Comparison of ENCODE assay signal across 1 cellular context in genomic region chr16:30984669-30985400, GRCh38.
TF ChIP-seq lines count a peak whose summit lies in the region.

Gene HSD3B7 (plus strand): TSS chr16:30985207. CDS start chr16:30985659, 452 bp downstream.

TF ChIP-seq in K562, 482 proteins besides CTCF, POLR2A, EP300 and RAD21 (continued from another document and continues in another):
- TF ChIP-seq ZHX1 (conservative IDR thresholded peaks at IDR 0.05; ENCODE audit: low read length), result no peak
- TF ChIP-seq, protein P1, sequence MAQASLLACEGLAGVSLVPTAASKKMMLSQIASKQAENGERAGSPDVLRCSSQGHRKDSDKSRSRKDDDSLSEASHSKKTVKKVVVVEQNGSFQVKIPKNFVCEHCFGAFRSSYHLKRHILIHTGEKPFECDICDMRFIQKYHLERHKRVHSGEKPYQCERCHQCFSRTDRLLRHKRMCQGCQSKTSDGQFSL (CRISPR knock-in tag; IDR thresholded peaks at IDR 0.05), result peak; percentile 85
- TF ChIP-seq, protein P1 (tag; IDR thresholded peaks at IDR 0.05), result peak in 1 of 2 experiments; percentile 76; a peak in 2 of 4 replicates
- TF ChIP-seq, protein P2, sequence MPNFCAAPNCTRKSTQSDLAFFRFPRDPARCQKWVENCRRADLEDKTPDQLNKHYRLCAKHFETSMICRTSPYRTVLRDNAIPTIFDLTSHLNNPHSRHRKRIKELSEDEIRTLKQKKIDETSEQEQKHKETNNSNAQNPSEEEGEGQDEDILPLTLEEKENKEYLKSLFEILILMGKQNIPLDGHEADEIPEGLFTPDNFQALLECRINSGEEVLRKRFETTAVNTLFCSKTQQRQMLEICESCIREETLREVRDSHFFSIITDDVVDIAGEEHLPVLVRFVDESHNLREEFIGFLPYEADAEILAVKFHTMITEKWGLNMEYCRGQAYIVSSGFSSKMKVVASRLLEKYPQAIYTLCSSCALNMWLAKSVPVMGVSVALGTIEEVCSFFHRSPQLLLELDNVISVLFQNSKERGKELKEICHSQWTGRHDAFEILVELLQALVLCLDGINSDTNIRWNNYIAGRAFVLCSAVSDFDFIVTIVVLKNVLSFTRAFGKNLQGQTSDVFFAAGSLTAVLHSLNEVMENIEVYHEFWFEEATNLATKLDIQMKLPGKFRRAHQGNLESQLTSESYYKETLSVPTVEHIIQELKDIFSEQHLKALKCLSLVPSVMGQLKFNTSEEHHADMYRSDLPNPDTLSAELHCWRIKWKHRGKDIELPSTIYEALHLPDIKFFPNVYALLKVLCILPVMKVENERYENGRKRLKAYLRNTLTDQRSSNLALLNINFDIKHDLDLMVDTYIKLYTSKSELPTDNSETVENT (CRISPR knock-in tag; IDR thresholded peaks at IDR 0.05), result 0 out of 2 replicates have a peak, but pooled peaks have one; percentile 57
- 0 out of 2 replicates have a peak, but pooled peaks have one; percentile 3 for TF ChIP-seq CBFA2T3 (IDR thresholded peaks at IDR 0.05)
- peak; percentile 27 for TF ChIP-seq E2F8 (IDR thresholded peaks at IDR 0.05; ENCODE audit: low read depth, partially characterized antibody)
- no peak for TF ChIP-seq KHSRP (IDR thresholded peaks at IDR 0.05)
- no peak for TF ChIP-seq MCM5 (IDR thresholded peaks at IDR 0.05; ENCODE audit: low read depth)
- peak; percentile 12; the same call in 1 of the 2 replicates for TF ChIP-seq TEAD4 (IDR thresholded peaks at IDR 0.05; ENCODE audit: low read length)
- no peak for TF ChIP-seq TEAD4 (CRISPR knock-in tag; IDR thresholded peaks at IDR 0.05; ENCODE audit: borderline replicate concordance)
- no peak for TF ChIP-seq ELF4 (CRISPR knock-in tag; IDR thresholded peaks at IDR 0.05)
- TF ChIP-seq FIP1L1 (IDR thresholded peaks at IDR 0.05; ENCODE audit: low read depth, low read length, poor library complexity, severe bottlenecking), result peak; percentile 75
- peak; percentile 94 for TF ChIP-seq POLR2AphosphoS2 (IDR thresholded peaks at IDR 0.05; ENCODE audit: low read length)
- TF ChIP-seq POLR2G (IDR thresholded peaks at IDR 0.05; ENCODE audit: low read depth, low read length), result peak; percentile 75
- peak; percentile 66 for TF ChIP-seq ZNF263 (CRISPR knock-in tag; IDR thresholded peaks at IDR 0.05; ENCODE audit: borderline replicate concordance)
- peak; percentile 86 to 97 for TF ChIP-seq MAZ (CRISPR knock-in tag; conservative IDR thresholded peaks at IDR 0.05 in 1 of 2, IDR thresholded peaks at IDR 0.05 in 1 of 2)
- TF ChIP-seq RBBP5 (IDR thresholded peaks at IDR 0.05; ENCODE audit: borderline replicate concordance, insufficient read depth, low read length, poor library complexity, severe bottlenecking), result peak; percentile 6
- peak; percentile 77 for TF ChIP-seq RBM22 (IDR thresholded peaks at IDR 0.05; ENCODE audit: low read depth, low read length, poor library complexity, severe bottlenecking)
- peak; percentile 48; the same call in 1 of the 2 replicates for TF ChIP-seq CC2D1A (IDR thresholded peaks at IDR 0.05)
- no peak for TF ChIP-seq SREBF1 (IDR thresholded peaks at IDR 0.05; ENCODE audit: borderline replicate concordance, low read depth, low read length)
- TF ChIP-seq CREB1 (IDR thresholded peaks at IDR 0.05), result no peak
- TF ChIP-seq CREB1 (CRISPR knock-in tag; IDR thresholded peaks at IDR 0.05), result 0 out of 2 replicates have a peak, but pooled peaks have one; percentile 6
- 0 out of 2 replicates have a peak, but pooled peaks have one; percentile 12 for TF ChIP-seq MEF2A (IDR thresholded peaks at IDR 0.05; ENCODE audit: control insufficient read depth, low read depth, low read length)
- TF ChIP-seq POLR2AphosphoS5 (IDR thresholded peaks at IDR 0.05; ENCODE audit: control insufficient read depth, insufficient read depth, low read depth, low read length), result peak; percentile 77; the same call in 1 of the 2 replicates
- TF ChIP-seq DEAF1 (CRISPR knock-in tag; IDR thresholded peaks at IDR 0.05), result peak; percentile 76
- peak; percentile 55 for TF ChIP-seq HCFC1 (IDR thresholded peaks at IDR 0.05; ENCODE audit: low read depth, low read length)
- peak; percentile 87 for TF ChIP-seq ZBTB7A (IDR thresholded peaks at IDR 0.05; ENCODE audit: borderline replicate concordance, control insufficient read depth, low read depth, low read length)
- TF ChIP-seq ZFP1 (CRISPR knock-in tag; IDR thresholded peaks at IDR 0.05), result no peak
- peak; percentile 52; the same call in 1 of the 2 replicates for TF ChIP-seq JUND (IDR thresholded peaks at IDR 0.05; ENCODE audit: borderline replicate concordance, low read depth, low read length)
- no peak; the same call in 2 of the 3 replicates for TF ChIP-seq JUND (tag; IDR thresholded peaks at IDR 0.05; ENCODE audit: borderline replicate concordance, low read depth, low read length)
- TF ChIP-seq, protein P3, sequence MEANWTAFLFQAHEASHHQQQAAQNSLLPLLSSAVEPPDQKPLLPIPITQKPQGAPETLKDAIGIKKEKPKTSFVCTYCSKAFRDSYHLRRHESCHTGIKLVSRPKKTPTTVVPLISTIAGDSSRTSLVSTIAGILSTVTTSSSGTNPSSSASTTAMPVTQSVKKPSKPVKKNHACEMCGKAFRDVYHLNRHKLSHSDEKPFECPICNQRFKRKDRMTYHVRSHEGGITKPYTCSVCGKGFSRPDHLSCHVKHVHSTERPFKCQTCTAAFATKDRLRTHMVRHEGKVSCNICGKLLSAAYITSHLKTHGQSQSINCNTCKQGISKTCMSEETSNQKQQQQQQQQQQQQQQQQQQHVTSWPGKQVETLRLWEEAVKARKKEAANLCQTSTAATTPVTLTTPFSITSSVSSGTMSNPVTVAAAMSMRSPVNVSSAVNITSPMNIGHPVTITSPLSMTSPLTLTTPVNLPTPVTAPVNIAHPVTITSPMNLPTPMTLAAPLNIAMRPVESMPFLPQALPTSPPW (CRISPR knock-in tag; IDR thresholded peaks at IDR 0.05), result peak; percentile 88
- peak in 2 of 3 experiments; percentile 44 to 64 for TF ChIP-seq YY1 (IDR thresholded peaks at IDR 0.05; ENCODE audit: borderline replicate concordance in 1 of 3, control insufficient read depth in 1 of 3, extremely low read depth in 1 of 3, insufficient read depth in 3 of 3, insufficient read length in 1 of 3, insufficient replicate concordance in 2 of 3, low read depth in 1 of 3, low read length in 2 of 3)
- TF ChIP-seq, protein P4, sequence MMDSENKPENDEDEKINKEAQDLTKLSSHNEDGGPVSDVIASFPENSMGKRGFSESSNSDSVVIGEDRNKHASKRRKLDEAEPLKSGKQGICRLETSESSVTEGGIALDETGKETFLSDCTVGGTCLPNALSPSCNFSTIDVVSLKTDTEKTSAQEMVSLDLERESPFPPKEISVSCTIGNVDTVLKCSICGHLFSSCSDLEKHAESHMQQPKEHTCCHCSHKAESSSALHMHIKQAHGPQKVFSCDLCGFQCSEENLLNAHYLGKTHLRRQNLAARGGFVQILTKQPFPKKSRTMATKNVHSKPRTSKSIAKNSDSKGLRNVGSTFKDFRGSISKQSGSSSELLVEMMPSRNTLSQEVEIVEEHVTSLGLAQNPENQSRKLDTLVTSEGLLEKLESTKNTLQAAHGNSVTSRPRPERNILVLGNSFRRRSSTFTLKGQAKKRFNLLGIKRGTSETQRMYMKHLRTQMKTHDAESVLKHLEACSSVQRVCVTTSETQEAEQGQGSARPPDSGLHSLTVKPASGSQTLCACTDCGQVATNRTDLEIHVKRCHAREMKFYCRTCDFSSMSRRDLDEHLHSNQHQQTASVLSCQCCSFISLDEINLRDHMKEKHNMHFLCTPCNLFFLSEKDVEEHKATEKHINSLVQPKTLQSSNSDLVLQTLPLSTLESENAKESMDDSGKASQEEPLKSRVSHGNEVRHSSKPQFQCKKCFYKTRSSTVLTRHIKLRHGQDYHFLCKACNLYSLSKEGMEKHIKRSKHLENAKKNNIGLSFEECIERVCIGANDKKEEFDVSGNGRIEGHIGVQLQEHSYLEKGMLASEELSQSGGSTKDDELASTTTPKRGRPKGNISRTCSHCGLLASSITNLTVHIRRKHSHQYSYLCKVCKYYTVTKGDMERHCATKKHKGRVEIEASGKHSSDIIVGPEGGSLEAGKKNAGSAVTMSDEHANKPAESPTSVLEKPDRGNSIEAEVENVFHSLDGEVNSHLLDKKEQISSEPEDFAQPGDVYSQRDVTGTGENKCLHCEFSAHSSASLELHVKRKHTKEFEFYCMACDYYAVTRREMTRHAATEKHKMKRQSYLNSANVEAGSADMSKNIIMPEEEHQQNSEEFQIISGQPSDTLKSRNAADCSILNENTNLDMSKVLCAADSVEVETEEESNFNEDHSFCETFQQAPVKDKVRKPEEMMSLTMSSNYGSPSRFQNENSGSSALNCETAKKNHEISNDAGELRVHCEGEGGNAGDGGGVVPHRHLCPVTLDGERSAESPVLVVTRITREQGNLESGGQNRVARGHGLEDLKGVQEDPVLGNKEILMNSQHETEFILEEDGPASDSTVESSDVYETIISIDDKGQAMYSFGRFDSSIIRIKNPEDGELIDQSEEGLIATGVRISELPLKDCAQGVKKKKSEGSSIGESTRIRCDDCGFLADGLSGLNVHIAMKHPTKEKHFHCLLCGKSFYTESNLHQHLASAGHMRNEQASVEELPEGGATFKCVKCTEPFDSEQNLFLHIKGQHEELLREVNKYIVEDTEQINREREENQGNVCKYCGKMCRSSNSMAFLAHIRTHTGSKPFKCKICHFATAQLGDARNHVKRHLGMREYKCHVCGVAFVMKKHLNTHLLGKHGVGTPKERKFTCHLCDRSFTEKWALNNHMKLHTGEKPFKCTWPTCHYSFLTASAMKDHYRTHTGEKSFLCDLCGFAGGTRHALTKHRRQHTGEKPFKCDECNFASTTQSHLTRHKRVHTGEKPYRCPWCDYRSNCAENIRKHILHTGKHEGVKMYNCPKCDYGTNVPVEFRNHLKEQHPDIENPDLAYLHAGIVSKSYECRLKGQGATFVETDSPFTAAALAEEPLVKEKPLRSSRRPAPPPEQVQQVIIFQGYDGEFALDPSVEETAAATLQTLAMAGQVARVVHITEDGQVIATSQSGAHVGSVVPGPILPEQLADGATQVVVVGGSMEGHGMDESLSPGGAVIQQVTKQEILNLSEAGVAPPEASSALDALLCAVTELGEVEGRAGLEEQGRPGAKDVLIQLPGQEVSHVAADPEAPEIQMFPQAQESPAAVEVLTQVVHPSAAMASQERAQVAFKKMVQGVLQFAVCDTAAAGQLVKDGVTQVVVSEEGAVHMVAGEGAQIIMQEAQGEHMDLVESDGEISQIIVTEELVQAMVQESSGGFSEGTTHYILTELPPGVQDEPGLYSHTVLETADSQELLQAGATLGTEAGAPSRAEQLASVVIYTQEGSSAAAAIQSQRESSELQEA (IDR thresholded peaks at IDR 0.05; ENCODE audit: low read depth), result peak; percentile 84
- TF ChIP-seq CBFB (CRISPR knock-in tag; IDR thresholded peaks at IDR 0.05), result peak; percentile 21; the same call in 1 of the 2 replicates
- TF ChIP-seq, protein P5, sequence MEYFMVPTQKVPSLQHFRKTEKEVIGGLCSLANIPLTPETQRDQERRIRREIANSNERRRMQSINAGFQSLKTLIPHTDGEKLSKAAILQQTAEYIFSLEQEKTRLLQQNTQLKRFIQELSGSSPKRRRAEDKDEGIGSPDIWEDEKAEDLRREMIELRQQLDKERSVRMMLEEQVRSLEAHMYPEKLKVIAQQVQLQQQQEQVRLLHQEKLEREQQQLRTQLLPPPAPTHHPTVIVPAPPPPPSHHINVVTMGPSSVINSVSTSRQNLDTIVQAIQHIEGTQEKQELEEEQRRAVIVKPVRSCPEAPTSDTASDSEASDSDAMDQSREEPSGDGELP (CRISPR knock-in tag; IDR thresholded peaks at IDR 0.05; ENCODE audit: borderline replicate concordance), result peak; percentile 7; the same call in 1 of the 2 replicates
